In genomic region chr5:124783794-124784193, GRCh38 we compare ENCODE assay signal across 17 cellular contexts. TPM values are rescaled to one million over a fixed set of nuclear protein-coding genes. Genes with fewer than 3 reads are reported as not detected.
DNase-seq lines count a peak whose midpoint lies in the region; ATAC-seq and TF ChIP-seq lines count a peak whose summit lies in the region.
"Had no signal": no experiment of that assay in that cellular context is flagged by ENCODE, and none has a peak within 500 bp of the region (broad histone marks: within the 10 kb centered on the region; RNA-seq: fewer than 3 reads in every experiment).

No MANE protein-coding gene starts in this region.

- no peak overlapping the region for H3K4me2 ChIP-seq in mammary epithelial cell (ENCODE audit: insufficient read depth, low read depth, low read length)
- H3K4me2 ChIP-seq in GM23338, result no peak overlapping the region

- H3K4me1 Mint-ChIP-seq in MCF 10A (ENCODE audit: insufficient read depth, unreplicated experiment) (peaks cover 5% of the 10 kb centered on the region), GM23338 (no peaks in the 10 kb centered on the region)
- H3K4me1 Mint-ChIP-seq: CD8-positive, alpha-beta memory T cell; stimulated activated naive CD8-positive, alpha-beta T cell treated with anti-CD3 and anti-CD28 coated beads, Interleukin-15, amount 100 ng/mL, for 72 hours had no signal

- intact Hi-C loops in MCF 10A (cut with micrococcal nuclease), result loop anchor here (1.0 kb wide), 1 partner anchor 42 kb away; no protein-coding TSS in a partner anchor
- intact Hi-C loops in mammary epithelial cell (cut with micrococcal nuclease), result no loop called here
- intact Hi-C loops in aorta (cut with DNase I), result no loop called here

- CTCF ChIA-PET in MCF 10A (lab: Yijun Ruan, JAX), result no interaction called here
- CTCF ChIA-PET in mammary epithelial cell (lab: Charles Lee; ENCODE audit: low non-redundant PET), result no interaction called here

- DNase-seq in MCF 10A (ENCODE audit: unreplicated experiment) (peak; percentile 96), mammary epithelial cell (no peak), astrocyte of the hippocampus (ENCODE audit: low read depth, low spot score) (peak; percentile 11), inferior parietal cortex (ENCODE audit: extremely low spot score) (peak; percentile 48), aorta (no peak), OCI-M2 (lab: John Stamatoyannopoulos, UW; ENCODE audit: unreplicated experiment) (no peak), GM23338 (ENCODE audit: low spot score) (no peak), GM19240 (ENCODE audit: insufficient read length, low spot score) (no peak)
- DNase-seq: brain microvascular endothelial cell; CD8-positive, alpha-beta memory T cell; effector memory CD4-positive, alpha-beta T cell; HFFc6; mucosa of descending colon; NCI-H146; OCI-M1; spleen; stimulated activated naive CD8-positive, alpha-beta T cell treated with anti-CD3 and anti-CD28 coated beads, Interleukin-15, amount 100 ng/mL, for 72 hours had no signal

- dilution Hi-C loops in mammary epithelial cell (cut with HindIII; ENCODE audit: low sequenced_read_pairs), result no loop called here

- H3K9ac ChIP-seq in mammary epithelial cell (ENCODE audit: insufficient read depth, low read length), result no peak overlapping the region

- H3K9me3 Mint-ChIP-seq in MCF 10A (ENCODE audit: unreplicated experiment) (peaks cover 6% of the 10 kb centered on the region), GM23338 (no peaks in the 10 kb centered on the region; the same call in 2 of the 3 replicates)

- H3K27me3 Mint-ChIP-seq in MCF 10A (ENCODE audit: insufficient read depth, unreplicated experiment), result no peaks in the 10 kb centered on the region
- peaks cover 6% of the 10 kb centered on the region for H3K27me3 Mint-ChIP-seq in GM23338 (ENCODE audit: insufficient read depth, low read depth, poor library complexity)
- H3K27me3 Mint-ChIP-seq: CD8-positive, alpha-beta memory T cell; stimulated activated naive CD8-positive, alpha-beta T cell treated with anti-CD3 and anti-CD28 coated beads, Interleukin-15, amount 100 ng/mL, for 72 hours had no signal

- no peaks in the 10 kb centered on the region for H3F3A ChIP-seq in GM23338 (replicated peaks; ENCODE audit: low read depth)

- ATAC-seq in aorta (ENCODE audit: low FRiP score) (peak; percentile 52), GM23338 (no peak)
- ATAC-seq: mucosa of descending colon; stimulated activated naive CD8-positive, alpha-beta T cell treated with anti-CD3 and anti-CD28 coated beads, Interleukin-15, amount 100 ng/mL, for 72 hours had no signal

- in situ Hi-C loops in mammary epithelial cell (cut with MboI; ENCODE audit: low sequenced_read_pairs in 2 of 2), result no loop called here

- no peak overlapping the region for H2AFZ ChIP-seq in mammary epithelial cell (ENCODE audit: low read depth, low read length)
- no peak overlapping the region for H2AFZ ChIP-seq in GM23338

- H3K27ac Mint-ChIP-seq in MCF 10A (ENCODE audit: low read depth, unreplicated experiment) (peak overlapping the region; percentile 36), GM23338 (no peak overlapping the region)
- H3K27ac Mint-ChIP-seq: CD8-positive, alpha-beta memory T cell; HFFc6; stimulated activated naive CD8-positive, alpha-beta T cell treated with anti-CD3 and anti-CD28 coated beads, Interleukin-15, amount 100 ng/mL, for 72 hours had no signal

- no peaks in the 10 kb centered on the region for H3K79me2 ChIP-seq in mammary epithelial cell (ENCODE audit: insufficient read depth, low read length)
- no peaks in the 10 kb centered on the region for H3K79me2 ChIP-seq in GM23338 (replicated peaks; ENCODE audit: insufficient read depth)

- POLR2A ChIA-PET in MCF 10A (lab: Yijun Ruan, JAX), result interaction anchor here (0.6 to 2.2 kb wide), 13 partner anchors 12 to 85 kb away, joined by 3 to 20 read pairs (median 5); partner anchors contain the start of gene ZNF608

- H3K36me3 ChIP-seq in mammary epithelial cell (ENCODE audit: insufficient read depth, low read length) (no peaks in the 10 kb centered on the region), aorta (ENCODE audit: control insufficient read depth in 1 of 2, insufficient read depth in 2 of 2, low read length in 1 of 2) (no peaks in the 10 kb centered on the region), GM23338 (ENCODE audit: insufficient read depth) (no peaks in the 10 kb centered on the region)
- H3K36me3 ChIP-seq: brain microvascular endothelial cell, spleen had no signal

- no peak overlapping the region for H3K4me3 Mint-ChIP-seq in MCF 10A (ENCODE audit: unreplicated experiment)
- no peak overlapping the region for H3K4me3 Mint-ChIP-seq in GM23338
- H3K4me3 Mint-ChIP-seq: CD8-positive, alpha-beta memory T cell; HFFc6; stimulated activated naive CD8-positive, alpha-beta T cell treated with anti-CD3 and anti-CD28 coated beads, Interleukin-15, amount 100 ng/mL, for 72 hours had no signal

- TF ChIP-seq CTCF in MCF 10A (IDR thresholded peaks at IDR 0.05; ENCODE audit: unreplicated experiment) (no peak), mammary epithelial cell (conservative IDR thresholded peaks at IDR 0.05 in 1 of 2, IDR thresholded peaks at IDR 0.05 in 1 of 2; ENCODE audit: extremely low read depth in 1 of 2, insufficient read depth in 1 of 2, low read depth in 1 of 2, low read length in 2 of 2) (no peak), GM23338 (conservative IDR thresholded peaks at IDR 0.05; ENCODE audit: low read depth in 2 of 2) (no peak)

- no peaks in the 10 kb centered on the region for H3K27me3 ChIP-seq in mammary epithelial cell (ENCODE audit: insufficient read depth, low read length)
- no peaks in the 10 kb centered on the region for H3K27me3 ChIP-seq in aorta (ENCODE audit: control insufficient read depth in 1 of 2, insufficient read depth in 2 of 2, low read length in 1 of 2)
- no peaks in the 10 kb centered on the region for H3K27me3 ChIP-seq in GM23338 (ENCODE audit: insufficient read depth)
- H3K27me3 ChIP-seq: brain microvascular endothelial cell, spleen had no signal

- no peaks in the 10 kb centered on the region for H3K36me3 Mint-ChIP-seq in MCF 10A (ENCODE audit: insufficient read depth, unreplicated experiment)
- no peaks in the 10 kb centered on the region for H3K36me3 Mint-ChIP-seq in GM23338 (ENCODE audit: low read depth)
- H3K36me3 Mint-ChIP-seq: CD8-positive, alpha-beta memory T cell had no signal

- peaks cover 18% of the 10 kb centered on the region for H3K9me2 ChIP-seq in GM23338 (ENCODE audit: insufficient read depth)

- WGBS in mammary epithelial cell (ENCODE audit: low coverage, missing lambda C conversion rate), result 88% methylated on average over 2 of the region's 2 CpGs
- 79 to 83% methylated on average over 2 of the region's 2 CpGs for WGBS in aorta, 2 donors

- H3K27ac ChIP-seq in mammary epithelial cell (ENCODE audit: insufficient read depth, low read depth, low read length), result no peak overlapping the region
- no peak overlapping the region for H3K27ac ChIP-seq in aorta (ENCODE audit: low read depth in 1 of 2, low read length in 2 of 2)
- H3K27ac ChIP-seq in GM23338 (ENCODE audit: low read depth), result no peak overlapping the region
- H3K27ac ChIP-seq: brain microvascular endothelial cell had no signal

- H3K4me3 ChIP-seq in mammary epithelial cell (replicated peaks in 1 of 3; ENCODE audit: insufficient read depth in 1 of 3, low read depth in 2 of 3, low read length in 3 of 3) (no peak overlapping the region), aorta (ENCODE audit: low read length in 2 of 2) (no peak overlapping the region), GM23338 (no peak overlapping the region)
- H3K4me3 ChIP-seq: mucosa of descending colon, spleen had no signal

- H4K20me1 ChIP-seq in mammary epithelial cell (ENCODE audit: insufficient read depth, low read length) (no peaks in the 10 kb centered on the region), GM23338 (replicated peaks; ENCODE audit: insufficient read depth) (no peaks in the 10 kb centered on the region)

- no TSS peak for BruUV-seq in MCF 10A (replicated peaks; lab: Mats Ljungman, UMichigan)
- no TSS peak for BruUV-seq in mammary epithelial cell (replicated peaks; lab: Mats Ljungman, UMichigan)

- H3K4me1 ChIP-seq in mammary epithelial cell (ENCODE audit: insufficient read depth, low read length) (no peaks in the 10 kb centered on the region), aorta (ENCODE audit: control insufficient read depth in 1 of 2, insufficient read depth in 2 of 2, low read length in 2 of 2) (no peaks in the 10 kb centered on the region), GM23338 (ENCODE audit: insufficient read depth) (no peaks in the 10 kb centered on the region)
- H3K4me1 ChIP-seq: spleen had no signal

- no peaks in the 10 kb centered on the region for H3K9me3 ChIP-seq in mammary epithelial cell (replicated peaks; ENCODE audit: insufficient read depth, low read length)
- no peaks in the 10 kb centered on the region for H3K9me3 ChIP-seq in aorta (ENCODE audit: control insufficient read depth, low read length)
- H3K9me3 ChIP-seq: mucosa of descending colon had no signal

TF ChIP-seq in GM23338, 12 proteins besides CTCF, POLR2A, EP300 and RAD21 (continues in another document):
- TF ChIP-seq NANOG (IDR thresholded peaks at IDR 0.05; ENCODE audit: borderline replicate concordance) (no peak), CREB1 (CRISPR knock-in tag; IDR thresholded peaks at IDR 0.05; ENCODE audit: low read depth) (no peak), ZNF331 (CRISPR knock-in tag; IDR thresholded peaks at IDR 0.05; ENCODE audit: low read depth) (no peak), POLR2AphosphoS5 (IDR thresholded peaks at IDR 0.05; ENCODE audit: low read depth) (no peak), ZNF114 (CRISPR knock-in tag; IDR thresholded peaks at IDR 0.05) (no peak)
- TF ChIP-seq, protein P1, sequence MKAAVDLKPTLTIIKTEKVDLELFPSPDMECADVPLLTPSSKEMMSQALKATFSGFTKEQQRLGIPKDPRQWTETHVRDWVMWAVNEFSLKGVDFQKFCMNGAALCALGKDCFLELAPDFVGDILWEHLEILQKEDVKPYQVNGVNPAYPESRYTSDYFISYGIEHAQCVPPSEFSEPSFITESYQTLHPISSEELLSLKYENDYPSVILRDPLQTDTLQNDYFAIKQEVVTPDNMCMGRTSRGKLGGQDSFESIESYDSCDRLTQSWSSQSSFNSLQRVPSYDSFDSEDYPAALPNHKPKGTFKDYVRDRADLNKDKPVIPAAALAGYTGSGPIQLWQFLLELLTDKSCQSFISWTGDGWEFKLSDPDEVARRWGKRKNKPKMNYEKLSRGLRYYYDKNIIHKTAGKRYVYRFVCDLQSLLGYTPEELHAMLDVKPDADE (IDR thresholded peaks at IDR 0.05), result no peak

RNA-seq across cellular contexts. Expression of gene ZNF608, which starts 37.4 kb away (rescaled TPM):
- total RNA-seq in MCF 10A (2022), result 8.4 and 10.4 TPM in 2 replicates
- total RNA-seq in mammary epithelial cell, result 10 to 100 TPM in 1 of 2 donors, 1 to 10 TPM in 1; 7.0 to 20.0 TPM
- 4.4 TPM for polyA plus RNA-seq in mammary epithelial cell
- polyA minus RNA-seq in mammary epithelial cell, result 5.8 TPM
- total RNA-seq in aorta, result 10 to 100 TPM in 1 of 2 donors, 1 to 10 TPM in 1; 8.5 to 13.2 TPM
- polyA plus RNA-seq in aorta, result 1 to 10 TPM; 4.3 to 7.4 TPM
- total RNA-seq in GM23338 (2014; rRNA removed; shearing (Covaris generic)), result 39.7 and 42.4 TPM in 2 replicates
- 20.0 and 20.5 TPM in 2 replicates for polyA plus RNA-seq in GM23338 (2016; fragmentation: Nextera tagmentation; extraction: Ambion mirVana)
- total RNA-seq: CD8-positive, alpha-beta memory T cell had no signal
- polyA plus RNA-seq: CD8-positive, alpha-beta memory T cell had no signal

Comparison
In these comparisons a context has a peak if more than half of its experiments do, and no peak if none do; other contexts are left out.
1. DNase-seq: peak in MCF 10A (single experiment), astrocyte of the hippocampus (single experiment) and inferior parietal cortex (single experiment); none in mammary epithelial cell (single experiment), aorta (0 of 2), OCI-M2 (single experiment), GM23338 (single experiment) and GM19240 (single experiment).